ENCODE assay signal across 2 cellular contexts in the genomic region with DNA sequence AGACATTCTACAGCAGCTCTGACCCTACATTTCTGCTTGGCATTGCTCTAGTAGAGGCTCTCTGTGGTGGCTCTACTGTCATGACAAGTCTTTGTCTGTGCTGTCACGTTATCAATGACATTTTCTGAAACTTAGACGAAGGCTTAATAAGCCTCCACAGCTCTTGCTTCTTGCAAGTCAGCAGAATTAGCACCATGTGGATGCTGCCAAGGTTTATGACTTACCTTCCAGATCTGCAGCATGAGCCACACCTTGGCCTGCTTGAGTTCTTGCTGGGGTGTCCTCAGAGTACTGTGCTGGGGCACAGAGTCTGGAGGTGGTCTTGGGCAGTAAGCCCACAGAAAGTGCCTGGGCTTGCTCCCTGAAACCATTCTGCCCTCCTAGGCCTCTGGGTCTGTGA.
TF ChIP-seq lines count a peak whose summit lies in the region.

No MANE protein-coding gene starts in this region.

TF ChIP-seq in IMR-90, 13 proteins besides CTCF, POLR2A, EP300 and RAD21:
- TF ChIP-seq RCOR1 (IDR thresholded peaks at IDR 0.05; ENCODE audit: insufficient replicate concordance, low read length), result no peak
- TF ChIP-seq MAFK (IDR thresholded peaks at IDR 0.05; ENCODE audit: low read depth, low read length), result peak; percentile 43; the same call in 1 of the 2 replicates

TF ChIP-seq in H1, 55 proteins besides CTCF, POLR2A, EP300 and RAD21:
- TF ChIP-seq SP4 (IDR thresholded peaks at IDR 0.05; ENCODE audit: low read length), result no peak
- no peak for TF ChIP-seq CBX5 (IDR thresholded peaks at IDR 0.05; ENCODE audit: low read depth, low read length)
- no peak for TF ChIP-seq SIRT6 (IDR thresholded peaks at IDR 0.05; ENCODE audit: low read length)
- TF ChIP-seq HDAC2 (IDR thresholded peaks at IDR 0.05; ENCODE audit: borderline replicate concordance in 1 of 2, low read depth in 2 of 2, low read length in 2 of 2), result no peak
- TF ChIP-seq HDAC6 (IDR thresholded peaks at IDR 0.05; ENCODE audit: low read depth, low read length), result no peak
- no peak for TF ChIP-seq ZNF274 (IDR thresholded peaks at IDR 0.05; ENCODE audit: borderline replicate concordance, extremely low read depth, low read length)
- TF ChIP-seq POLR2AphosphoS5 (IDR thresholded peaks at IDR 0.05; ENCODE audit: low read depth, low read length), result no peak
- TF ChIP-seq, protein P1, sequence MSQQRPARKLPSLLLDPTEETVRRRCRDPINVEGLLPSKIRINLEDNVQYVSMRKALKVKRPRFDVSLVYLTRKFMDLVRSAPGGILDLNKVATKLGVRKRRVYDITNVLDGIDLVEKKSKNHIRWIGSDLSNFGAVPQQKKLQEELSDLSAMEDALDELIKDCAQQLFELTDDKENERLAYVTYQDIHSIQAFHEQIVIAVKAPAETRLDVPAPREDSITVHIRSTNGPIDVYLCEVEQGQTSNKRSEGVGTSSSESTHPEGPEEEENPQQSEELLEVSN (IDR thresholded peaks at IDR 0.05), result no peak
- TF ChIP-seq, protein P2, sequence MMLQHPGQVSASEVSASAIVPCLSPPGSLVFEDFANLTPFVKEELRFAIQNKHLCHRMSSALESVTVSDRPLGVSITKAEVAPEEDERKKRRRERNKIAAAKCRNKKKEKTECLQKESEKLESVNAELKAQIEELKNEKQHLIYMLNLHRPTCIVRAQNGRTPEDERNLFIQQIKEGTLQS (IDR thresholded peaks at IDR 0.05; ENCODE audit: insufficient read depth, low read depth, low read length), result no peak
- TF ChIP-seq, protein P3, sequence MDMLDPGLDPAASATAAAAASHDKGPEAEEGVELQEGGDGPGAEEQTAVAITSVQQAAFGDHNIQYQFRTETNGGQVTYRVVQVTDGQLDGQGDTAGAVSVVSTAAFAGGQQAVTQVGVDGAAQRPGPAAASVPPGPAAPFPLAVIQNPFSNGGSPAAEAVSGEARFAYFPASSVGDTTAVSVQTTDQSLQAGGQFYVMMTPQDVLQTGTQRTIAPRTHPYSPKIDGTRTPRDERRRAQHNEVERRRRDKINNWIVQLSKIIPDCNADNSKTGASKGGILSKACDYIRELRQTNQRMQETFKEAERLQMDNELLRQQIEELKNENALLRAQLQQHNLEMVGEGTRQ (IDR thresholded peaks at IDR 0.05; ENCODE audit: low read length), result no peak
- TF ChIP-seq GABPA (IDR thresholded peaks at IDR 0.05; ENCODE audit: borderline replicate concordance, insufficient read depth, low read length), result no peak
- no peak for TF ChIP-seq SP2 (IDR thresholded peaks at IDR 0.05; ENCODE audit: low read length)
- TF ChIP-seq CEBPB (IDR thresholded peaks at IDR 0.05; ENCODE audit: low read depth, low read length), result no peak
- TF ChIP-seq KDM4A (IDR thresholded peaks at IDR 0.05; ENCODE audit: low read depth, low read length, severe bottlenecking), result no peak
